18 cellular contexts compared by ENCODE assay signal in genomic region chr11:78809931-78810481, GRCh38.
DNase-seq lines count a peak whose midpoint lies in the region; ATAC-seq, FAIRE-seq and TF ChIP-seq lines count a peak whose summit lies in the region.
"Had no signal": no experiment of that assay in that cellular context is flagged by ENCODE, and none has a peak within 500 bp of the region (broad histone marks: within the 10 kb centered on the region; RNA-seq: fewer than 3 reads in every experiment).

No MANE protein-coding gene starts in this region.

- peak overlapping the region; percentile 57 for H3K27ac Mint-ChIP-seq in neural progenitor cell
- H3K27ac Mint-ChIP-seq: activated T-helper 1 cell treated with anti-CD3 and anti-CD28 coated beads, Interleukin-12 subunit alpha, Interleukin-12 subunit beta, Interleukin-2, Interleukin-4 antibody, amounts not matched to agents 30 ng/mL and 10 ng/mL and 1 ng/mL, durations not matched to agents 14 hours and 24 hours and 36 hours; natural killer cell had no signal

- no peaks in the 10 kb centered on the region for H3K36me3 ChIP-seq in neural progenitor cell
- H3K36me3 ChIP-seq: spleen had no signal

- peak overlapping the region; percentile 33 for H3K4me3 Mint-ChIP-seq in neural progenitor cell
- H3K4me3 Mint-ChIP-seq: activated T-helper 1 cell treated with anti-CD3 and anti-CD28 coated beads, Interleukin-12 subunit alpha, Interleukin-12 subunit beta, Interleukin-2, Interleukin-4 antibody, amounts not matched to agents 30 ng/mL and 10 ng/mL and 1 ng/mL, durations not matched to agents 14 hours and 24 hours and 36 hours; natural killer cell had no signal

- H3K4me2 ChIP-seq in neural progenitor cell = peak overlapping the region; percentile 46

- H3K9me3 Mint-ChIP-seq in neural progenitor cell = no peaks in the 10 kb centered on the region
- H3K9me3 Mint-ChIP-seq: activated T-helper 1 cell treated with anti-CD3 and anti-CD28 coated beads, Interleukin-12 subunit alpha, Interleukin-12 subunit beta, Interleukin-2, Interleukin-4 antibody, amounts not matched to agents 30 ng/mL and 10 ng/mL and 1 ng/mL, durations not matched to agents 14 hours and 24 hours and 36 hours; natural killer cell had no signal

- H3K36me3 Mint-ChIP-seq in neural progenitor cell = peaks cover 24% of the 10 kb centered on the region
- H3K36me3 Mint-ChIP-seq: natural killer cell had no signal

- H3K4me3 ChIP-seq in neural progenitor cell = no peak overlapping the region
- H3K4me3 ChIP-seq: spleen had no signal

- peak overlapping the region; percentile 44 for H3K27ac ChIP-seq in VCaP
- no peak overlapping the region for H3K27ac ChIP-seq in neural progenitor cell

- no peaks in the 10 kb centered on the region for H3K27me3 Mint-ChIP-seq in neural progenitor cell (ENCODE audit: insufficient read depth, low read depth)

- no peaks in the 10 kb centered on the region for H3K27me3 ChIP-seq in neural progenitor cell

- no peak overlapping the region for H2AFZ ChIP-seq in neural progenitor cell (replicated peaks)

- H3K4me1 ChIP-seq in neural progenitor cell = peaks cover 31% of the 10 kb centered on the region

- no peak overlapping the region for H3K9ac ChIP-seq in neural progenitor cell

- ATAC-seq in omental fat pad (ENCODE audit: low FRiP score) (no peak), GM21515 (IDR thresholded peaks at IDR 0.05; ENCODE audit: unreplicated experiment) (no peak), GM19328 (IDR thresholded peaks at IDR 0.05; ENCODE audit: unreplicated experiment) (no peak)
- ATAC-seq: natural killer cell had no signal

- no peaks in the 10 kb centered on the region for H4K20me1 ChIP-seq in neural progenitor cell (ENCODE audit: low read depth)

- peak; percentile 59 for DNase-seq in AG08396 (ENCODE audit: low spot score)
- DNase-seq in fibroblast of the conjunctiva (ENCODE audit: low read depth) = peak; percentile 42
- no peak for DNase-seq in neural progenitor cell (ENCODE audit: low spot score)
- no peak for DNase-seq in omental fat pad (ENCODE audit: low spot score)
- no peak for DNase-seq in urothelium cell line (ENCODE audit: low spot score)
- DNase-seq: activated CD4-positive, alpha-beta T cell treated with anti-CD3 and anti-CD28 coated beads for 4 hours; amygdala; effector CD4-positive, alpha-beta T cell; kidney glomerular epithelial cell; natural killer cell; NCI-H187 treated with DMSO at 0.1 percent for 48 hours; NCI-H82; spleen; T-helper 9 cell had no signal

- H3K9me3 ChIP-seq in neural progenitor cell (ENCODE audit: low read depth) = no peaks in the 10 kb centered on the region
- H3K9me3 ChIP-seq: spleen had no signal

- no peak for FAIRE-seq in urothelium cell line (lab: Jason Lieb, UNC)

- no peak for TF ChIP-seq CTCF in VCaP (conservative IDR thresholded peaks at IDR 0.05)
- no peak for TF ChIP-seq CTCF in neural progenitor cell (IDR thresholded peaks at IDR 0.05)
- no peak for TF ChIP-seq CTCF in omental fat pad (IDR thresholded peaks at IDR 0.05)

- H3K79me2 ChIP-seq in neural progenitor cell (ENCODE audit: low read depth) = no peaks in the 10 kb centered on the region

- H3F3A ChIP-seq in neural progenitor cell (ENCODE audit: low read depth) = peaks cover 4% of the 10 kb centered on the region

- H3K4me1 Mint-ChIP-seq in neural progenitor cell = peaks cover 58% of the 10 kb centered on the region
- H3K4me1 Mint-ChIP-seq: natural killer cell had no signal

Comparison
In these comparisons a context has a peak if more than half of its experiments do, and no peak if none do; other contexts are left out.
1. DNase-seq: peak in AG08396 (single experiment) and fibroblast of the conjunctiva (single experiment); none in neural progenitor cell (single experiment), omental fat pad (single experiment) and urothelium cell line (single experiment).